Comparison of ENCODE assay signal across 9 cellular contexts in genomic region chr7:21429021-21429420, GRCh38. TPM values are rescaled to one million over a fixed set of nuclear protein-coding genes. Genes with fewer than 3 reads are reported as not detected.
DNase-seq lines count a peak whose midpoint lies in the region; ATAC-seq, FAIRE-seq and TF ChIP-seq lines count a peak whose summit lies in the region.
"Had no signal": no experiment of that assay in that cellular context is flagged by ENCODE, and none has a peak within 500 bp of the region (broad histone marks: within the 10 kb centered on the region; RNA-seq: fewer than 3 reads in every experiment).

No MANE protein-coding gene starts in this region.

- H3K56ac ChIP-seq in H1 (replicated peaks; ENCODE audit: insufficient read length, low read depth, low read length) = no peak overlapping the region

- H3K27ac ChIP-seq in H1 (ENCODE audit: low read depth, low read length) (no peak overlapping the region), parathyroid adenoma (peak overlapping the region; percentile 84)

- H4K91ac ChIP-seq in H1 (replicated peaks; ENCODE audit: insufficient read length, low read length) = no peak overlapping the region

- TF ChIP-seq RAD21 in H1 (IDR thresholded peaks at IDR 0.05 in 1 of 2, conservative IDR thresholded peaks at IDR 0.05 in 1 of 2; ENCODE audit: low read depth in 2 of 2, low read length in 2 of 2) = no peak

- peaks cover 3% of the 10 kb centered on the region; the same call in 1 of the 2 replicates for H3K79me1 ChIP-seq in H1 (ENCODE audit: low read depth, low read length)

- no peak overlapping the region for H4K5ac ChIP-seq in H1 (ENCODE audit: insufficient read length, low read depth, low read length)

- CTCF ChIA-PET in H1 (lab: Charles Lee; ENCODE audit: partially characterized antibody) = interaction anchor here (1.0 to 2.1 kb wide), 2 partner anchors 172 to 338 kb away, joined by 3 to 6 read pairs; no protein-coding TSS in a partner anchor

- H2BK5ac ChIP-seq in H1 (ENCODE audit: low read depth, low read length) = no peak overlapping the region

- FAIRE-seq in H1 (lab: Jason Lieb, UNC) = no peak

- peaks cover 7 to 55% of the 10 kb centered on the region in 2 experiments for H3K79me2 ChIP-seq in H1 (ENCODE audit: control insufficient read depth in 1 of 2, insufficient read depth in 2 of 2, low read length in 2 of 2)
- H3K79me2 ChIP-seq in parathyroid adenoma = peaks cover 19% of the 10 kb centered on the region

- H3K27me3 ChIP-seq in NT2/D1 (ENCODE audit: insufficient read depth, insufficient read length) (no peaks in the 10 kb centered on the region), H1 (replicated peaks in 1 of 4; ENCODE audit: control insufficient read depth in 3 of 4, extremely low read depth in 1 of 4, insufficient read depth in 3 of 4, low read length in 3 of 4) (no peaks in the 10 kb centered on the region), parathyroid adenoma (ENCODE audit: control insufficient read depth, insufficient read depth, low read length) (no peaks in the 10 kb centered on the region)

- no peak overlapping the region for H2AFZ ChIP-seq in H1 (ENCODE audit: low read length)
- H2AFZ ChIP-seq in parathyroid adenoma = no peak overlapping the region

- no peak overlapping the region for H2BK20ac ChIP-seq in H1 (ENCODE audit: low read length)

- peak overlapping the region; percentile 59 to 87 for H3K4me2 ChIP-seq in H1 (ENCODE audit: insufficient read depth in 1 of 2, low read depth in 2 of 2, low read length in 2 of 2)
- peak overlapping the region; percentile 35 for H3K4me2 ChIP-seq in parathyroid adenoma (ENCODE audit: low read length)

- H3K36me3 ChIP-seq in ES-I3 (ENCODE audit: insufficient read depth, low read length) (no peaks in the 10 kb centered on the region; the same call in 1 of the 2 replicates), NT2/D1 (ENCODE audit: insufficient read depth, insufficient read length, low read length) (peaks cover 23% of the 10 kb centered on the region), H1 (ENCODE audit: control insufficient read depth in 2 of 4, insufficient read depth in 4 of 4, low read length in 3 of 4) (peaks cover 5 to 24% (median 7%) of the 10 kb centered on the region in 4 experiments; a peak in 7 of 8 replicates), parathyroid adenoma (ENCODE audit: control insufficient read depth, insufficient read depth, low read length) (no peaks in the 10 kb centered on the region)

- H3K9me3 ChIP-seq in ES-I3 (ENCODE audit: control insufficient read depth, insufficient read depth, low read length) = no peaks in the 10 kb centered on the region
- H3K9me3 ChIP-seq in NT2/D1 (ENCODE audit: insufficient read depth, low read length) = no peaks in the 10 kb centered on the region
- H3K9me3 ChIP-seq in H1 (ENCODE audit: insufficient read depth in 2 of 2, low read depth in 1 of 2, low read length in 1 of 2) = no peaks in the 10 kb centered on the region
- no peaks in the 10 kb centered on the region for H3K9me3 ChIP-seq in parathyroid adenoma (ENCODE audit: control insufficient read depth, low read length)

- H2BK120ac ChIP-seq in H1 (replicated peaks; ENCODE audit: low read depth, low read length) = no peak overlapping the region

- no peak overlapping the region for H3K14ac ChIP-seq in H1 (ENCODE audit: insufficient read length)

- no peak for TF ChIP-seq EP300 in H1 (IDR thresholded peaks at IDR 0.05; ENCODE audit: borderline replicate concordance in 1 of 2, low read depth in 2 of 2, low read length in 2 of 2)

- H2BK15ac ChIP-seq in H1 (ENCODE audit: low read length) = no peak overlapping the region

- WGBS in H1 (ENCODE audit: extremely low coverage in 1 of 2, insufficient coverage in 1 of 2, insufficient read length in 1 of 2, insufficient replicate concordance in 2 of 2, low coverage in 1 of 2, low lambda C conversion rate in 2 of 2, missing lambda C conversion rate in 1 of 2), 2 experiments = 43% methylated on average over 3 of the region's 3 CpGs; no CpG with 5 or more reads in 1 of the 2 experiments

- ATAC-seq in esophagus mucosa (no peak), GM18868 (IDR thresholded peaks at IDR 0.05; ENCODE audit: unreplicated experiment) (no peak)

- H3K4ac ChIP-seq in H1 (replicated peaks; ENCODE audit: insufficient read length, low read depth, low read length) = no peak overlapping the region

- DNase-seq in NT2/D1 (ENCODE audit: low read depth, low spot score) (no peak), H1 (ENCODE audit: low read depth in 1 of 2, low spot score in 2 of 2) (no peak), epidermal melanocyte (ENCODE audit: insufficient read length, low spot score) (no peak)
- DNase-seq in stimulated activated CD4-positive, alpha-beta T cell treated with anti-CD3 and anti-CD28 coated beads, Interleukin-2, amount 100 ng/mL, for 24 hours = no peak
- DNase-seq: NCI-H2171 had no signal

- TF ChIP-seq CTCF in H1 (IDR thresholded peaks at IDR 0.05; ENCODE audit: control extremely low read depth in 1 of 3, insufficient read depth in 1 of 3, low read depth in 1 of 3, low read length in 3 of 3) (no peak), parathyroid adenoma (IDR thresholded peaks at IDR 0.05) (no peak)

- H3K4me3 ChIP-seq in NT2/D1 (ENCODE audit: insufficient read length, low read depth) = peak overlapping the region; percentile 56
- peak overlapping the region; percentile 78 to 97 (median 83) for H3K4me3 ChIP-seq in H1 (ENCODE audit: extremely low read depth in 1 of 4, insufficient read depth in 2 of 4, low read depth in 3 of 4, low read length in 4 of 4)
- H3K4me3 ChIP-seq in parathyroid adenoma (ENCODE audit: low read depth, low read length) = peak overlapping the region; percentile 52

- no peak overlapping the region for H4K8ac ChIP-seq in H1 (ENCODE audit: extremely low read depth, insufficient read depth, low read length)

- H3K23me2 ChIP-seq in H1 (ENCODE audit: low read depth, low read length) = peaks cover 13% of the 10 kb centered on the region

- no peak for TF ChIP-seq POLR2A in H1 (IDR thresholded peaks at IDR 0.05; ENCODE audit: control extremely low read depth in 1 of 2, low read depth in 2 of 2, low read length in 2 of 2)

- POLR2A ChIA-PET in H1 (lab: Charles Lee; ENCODE audit: partially characterized antibody) = interaction anchor here (1.5 to 2.3 kb wide), 2 partner anchors 12 to 138 kb away, joined by 3 to 14 read pairs; no protein-coding TSS in a partner anchor

- H2AK5ac ChIP-seq in H1 (ENCODE audit: low read depth, low read length) = no peak overlapping the region

- no peak overlapping the region for H2BK12ac ChIP-seq in H1 (ENCODE audit: low read depth, low read length)

- no peak overlapping the region for H3K23ac ChIP-seq in H1 (ENCODE audit: insufficient read length)

- H3K4me1 ChIP-seq in ES-I3 (ENCODE audit: insufficient read depth, low read length) (peaks cover 15% of the 10 kb centered on the region), NT2/D1 (ENCODE audit: insufficient read depth, insufficient read length) (peaks cover 9% of the 10 kb centered on the region), H1 (replicated peaks in 1 of 4; ENCODE audit: control insufficient read depth in 3 of 4, insufficient read depth in 4 of 4, low read length in 3 of 4) (peaks cover 10 to 23% (median 21%) of the 10 kb centered on the region in 4 experiments), parathyroid adenoma (peaks cover 3% of the 10 kb centered on the region)

- peaks cover 0 to 8% of the 10 kb centered on the region in 2 experiments for H4K20me1 ChIP-seq in H1 (replicated peaks in 1 of 2; ENCODE audit: control insufficient read depth in 1 of 2, insufficient read depth in 2 of 2, low read length in 2 of 2)

- no peak overlapping the region for H3K18ac ChIP-seq in H1 (ENCODE audit: extremely low read depth, low read length)

- H3K9ac ChIP-seq in ES-I3 (ENCODE audit: low read depth, low read length) = peak overlapping the region; percentile 100
- H3K9ac ChIP-seq in NT2/D1 (ENCODE audit: insufficient read length, low read depth) = peak overlapping the region; percentile 73
- H3K9ac ChIP-seq in H1 (replicated peaks in 1 of 4; ENCODE audit: extremely low read depth in 1 of 4, low read depth in 3 of 4, low read length in 3 of 4) = peak overlapping the region in 2 of 4 experiments; percentile 63 to 68; a peak in 3 of 7 replicates
- no peak overlapping the region for H3K9ac ChIP-seq in parathyroid adenoma

TF ChIP-seq in H1, 55 proteins besides CTCF, POLR2A, EP300 and RAD21:
- TF ChIP-seq ZNF274 (IDR thresholded peaks at IDR 0.05; ENCODE audit: borderline replicate concordance, extremely low read depth, low read length) = no peak
- no peak for TF ChIP-seq SP4 (IDR thresholded peaks at IDR 0.05; ENCODE audit: low read length)
TF ChIP-seq in H1: peak in this region for 0.

RNA-seq across cellular contexts. Expression of gene SP4, which starts 1.1 kb away (rescaled TPM):
- 24.0 and 24.8 TPM in 2 replicates for total RNA-seq in H1 (2021; fragmentation: NEBNext Ultra II Directional; extraction: Animal tissue kit (Norgen Biotek cat#: 25700))
- polyA plus RNA-seq in H1 (2011; rRNA removed) = 6.5 and 10.0 TPM in 2 replicates
- 9.4 TPM for polyA plus RNA-seq in H1 (2011; cell fraction: cytosol; rRNA removed)
- 7.4 TPM for polyA plus RNA-seq in H1 (2011; cell fraction: nucleus; rRNA removed)
- 4.8 to 10.0 TPM (median 7.4 TPM) in 4 replicates for polyA plus RNA-seq in H1 (2012, experiment 1 of 2)
- 0.91 TPM for polyA plus RNA-seq in H1 (2012, experiment 2 of 2)
- polyA plus RNA-seq in H1 (2013, experiment 1 of 2) = 10.0 TPM
- 8.9 TPM for polyA plus RNA-seq in H1 (2013, experiment 2 of 2)
- 69.6 and 81.3 TPM in 2 replicates for polyA minus RNA-seq in H1 (2011; rRNA and poly(A)+ RNA removed)
- 28.8 TPM for polyA minus RNA-seq in H1 (2011; cell fraction: cytosol; rRNA and poly(A)+ RNA removed)
- 70.7 TPM for polyA minus RNA-seq in H1 (2011; cell fraction: nucleus; rRNA and poly(A)+ RNA removed)
- 2.6 TPM for total RNA-seq in esophagus mucosa
